8 cellular contexts compared by ENCODE assay signal in the genomic region with DNA sequence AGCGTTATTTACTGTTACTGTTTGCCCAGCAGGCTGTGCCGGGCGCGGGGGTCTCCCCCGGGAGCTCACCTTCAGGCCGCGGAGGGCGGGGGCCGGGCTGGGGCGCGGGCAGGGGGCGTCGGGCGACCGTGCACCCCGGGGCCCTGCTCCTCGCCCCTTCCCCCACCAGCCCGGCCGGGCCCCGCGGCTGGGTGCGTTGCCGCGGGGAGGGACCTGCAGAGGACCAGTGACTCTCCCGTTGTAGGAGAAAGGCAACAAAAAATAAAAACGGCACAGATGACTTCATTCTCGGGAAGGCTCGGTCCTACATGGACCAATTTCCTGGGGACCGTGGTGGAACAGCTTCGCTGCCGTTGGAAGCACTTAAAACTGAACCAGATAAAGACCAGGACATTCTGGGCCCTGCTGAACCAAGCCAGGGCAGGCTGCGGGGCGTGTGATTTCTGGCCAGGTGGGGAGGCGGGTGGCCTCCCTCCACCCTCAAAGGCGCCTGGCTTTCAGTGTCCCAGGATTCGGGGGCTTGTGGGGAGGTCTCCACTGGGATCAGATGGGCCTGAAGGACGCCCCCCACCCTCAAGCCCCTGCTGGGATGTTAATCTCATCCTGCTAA. TPM values are rescaled to one million over a fixed set of nuclear protein-coding genes. Genes with fewer than 3 reads are reported as not detected.
DNase-seq lines count a peak whose midpoint lies in the region; ATAC-seq and TF ChIP-seq lines count a peak whose summit lies in the region.

No MANE protein-coding gene starts in this region.

- H2AFZ ChIP-seq in H9 (ENCODE audit: low read length) (no peak overlapping the region), smooth muscle cell (ENCODE audit: low read depth) (peak overlapping the region; percentile 84)

- H3K14ac ChIP-seq in H9 (ENCODE audit: insufficient read depth, low read length), result no peak overlapping the region

- intact Hi-C loops in activated B cell treated with CpG ODN at 0.5 μM for 24 hours (cut with micrococcal nuclease), result loop anchor here (1.0 kb wide), 1 partner anchor 17 kb away; no protein-coding TSS in a partner anchor

- H3K4me1 Mint-ChIP-seq in H9, result peaks cover 14 to 25% of the 10 kb centered on the region in 2 experiments
- peaks cover 6% of the 10 kb centered on the region for H3K4me1 Mint-ChIP-seq in activated B cell treated with CpG ODN at 0.5 μM for 24 hours
- H3K4me1 Mint-ChIP-seq in stimulated activated naive B cell treated with anti-CD40 and anti-IgM and Interleukin-4, amounts not matched to agents 10 μg/mL and 1 μg/mL and 100 μg/mL, for 72 hours, result peaks cover 0 to 9% of the 10 kb centered on the region in 2 donors

- H3K36me3 Mint-ChIP-seq in H9 (ENCODE audit: insufficient read depth in 1 of 3, low read depth in 3 of 3) (no peaks in the 10 kb centered on the region), activated B cell treated with CpG ODN at 0.5 μM for 24 hours (ENCODE audit: low read depth) (no peaks in the 10 kb centered on the region)
- no peaks in the 10 kb centered on the region for H3K36me3 Mint-ChIP-seq in stimulated activated naive B cell treated with anti-CD40 and anti-IgM and Interleukin-4, amounts not matched to agents 10 μg/mL and 1 μg/mL and 100 μg/mL, for 72 hours

- DNase-seq in H9 (no peak), activated B cell treated with CpG ODN at 0.5 μM for 24 hours (no peak), hepatic stellate cell (ENCODE audit: low spot score) (peak; percentile 63), smooth muscle cell (lab: John Stamatoyannopoulos, UW; ENCODE audit: unreplicated experiment) (no peak), glomerular visceral epithelial cell (ENCODE audit: extremely low spot score) (no peak), inferior parietal cortex (ENCODE audit: extremely low spot score) (no peak)
- no peak for DNase-seq in stimulated activated naive B cell treated with anti-CD40 and anti-IgM and Interleukin-4, amounts not matched to agents 10 μg/mL and 1 μg/mL and 100 μg/mL, for 72 hours
- DNase-seq in stimulated activated CD4-positive, alpha-beta T cell treated with anti-CD3 and anti-CD28 coated beads, Interleukin-1b, Interleukin-23, amount 100 ng/mL, for 48 hours, result no peak

- ATAC-seq in activated B cell treated with CpG ODN at 0.5 μM for 24 hours (ENCODE audit: low read depth), result no peak
- ATAC-seq in stimulated activated naive B cell treated with anti-CD40 and anti-IgM and Interleukin-4, amounts not matched to agents 10 μg/mL and 1 μg/mL and 100 μg/mL, for 72 hours (replicated peaks), result no peak

- H2AK5ac ChIP-seq in H9 (ENCODE audit: insufficient read length, low read length), result no peak overlapping the region

- H2BK15ac ChIP-seq in H9 (ENCODE audit: low read depth, low read length), result no peak overlapping the region

- no peaks in the 10 kb centered on the region for H3K23me2 ChIP-seq in H9 (ENCODE audit: insufficient read length, low read depth, low read length, poor library complexity, severe bottlenecking)

- no peaks in the 10 kb centered on the region for H3K36me3 ChIP-seq in smooth muscle cell (ENCODE audit: low read depth)

- no peak overlapping the region for H2BK5ac ChIP-seq in H9 (ENCODE audit: insufficient read length, low read length)

- no peak overlapping the region for H2BK20ac ChIP-seq in H9 (ENCODE audit: low read depth, low read length, poor library complexity, severe bottlenecking)

- peaks cover 3% of the 10 kb centered on the region; the same call in 1 of the 2 replicates for H3K27me3 ChIP-seq in H9 (ENCODE audit: insufficient read depth, low read length)
- no peaks in the 10 kb centered on the region for H3K27me3 ChIP-seq in smooth muscle cell (ENCODE audit: low read depth)

- H2BK120ac ChIP-seq in H9 (ENCODE audit: low read depth, low read length, poor library complexity, severe bottlenecking), result no peak overlapping the region

- H3K4me1 ChIP-seq in H9 (ENCODE audit: insufficient read depth, low read length) (no peaks in the 10 kb centered on the region), smooth muscle cell (ENCODE audit: low read depth) (peaks cover 32% of the 10 kb centered on the region)

- WGBS in H9 (ENCODE audit: extremely low coverage, insufficient read length, low lambda C conversion rate), result no CpG with 5 or more reads among the region's 37 CpGs
- WGBS in smooth muscle cell (ENCODE audit: low lambda C conversion rate), result 11% methylated on average over 34 of the region's 37 CpGs

- H3K23ac ChIP-seq in H9 (ENCODE audit: insufficient read length, low read depth, low read length), result no peak overlapping the region

- POLR2A ChIA-PET in activated B cell treated with CpG ODN at 0.5 μM for 24 hours (lab: Charles Lee), result interaction anchor here (0.6 to 0.7 kb wide), 3 partner anchors 25 to 1073 kb away, joined by 3 to 4 read pairs (median 3); no protein-coding TSS in a partner anchor

- no peak overlapping the region for H2BK12ac ChIP-seq in H9 (ENCODE audit: insufficient read length, low read depth, low read length)

- H3K79me1 ChIP-seq in H9 (ENCODE audit: insufficient read depth, low read depth, low read length, poor library complexity, severe bottlenecking), result no peaks in the 10 kb centered on the region

- CTCF ChIA-PET in activated B cell treated with CpG ODN at 0.5 μM for 24 hours (lab: Charles Lee), result no interaction called here

- peak overlapping the region; percentile 53 for H3K4me3 ChIP-seq in smooth muscle cell

- H4K8ac ChIP-seq in H9 (replicated peaks; ENCODE audit: insufficient read length, low read depth, low read length), result no peak overlapping the region

- H4K91ac ChIP-seq in H9 (ENCODE audit: insufficient read length, low read depth, low read length), result no peak overlapping the region

- no peak overlapping the region for H3K27ac ChIP-seq in H9 (ENCODE audit: insufficient read length, low read depth, low read length)
- peak overlapping the region; percentile 97 for H3K27ac ChIP-seq in smooth muscle cell (ENCODE audit: low read depth)

- H3K4ac ChIP-seq in H9 (ENCODE audit: low read depth, low read length), result no peak overlapping the region

- no peak overlapping the region for H3K18ac ChIP-seq in H9 (ENCODE audit: insufficient read length, low read depth, low read length)

- H3K9ac ChIP-seq in H9 (ENCODE audit: extremely low read depth, insufficient read length, low read length), result no peak overlapping the region
- peak overlapping the region; percentile 96 for H3K9ac ChIP-seq in smooth muscle cell (ENCODE audit: low read depth)

- no peaks in the 10 kb centered on the region for H3F3A ChIP-seq in smooth muscle cell (ENCODE audit: low read depth)

- H3K9me3 ChIP-seq in H9 (ENCODE audit: control insufficient read depth, low read depth, low read length) (no peaks in the 10 kb centered on the region), smooth muscle cell (replicated peaks; ENCODE audit: low read depth) (no peaks in the 10 kb centered on the region)

- H4K5ac ChIP-seq in H9 (ENCODE audit: insufficient read length, low read depth, low read length), result no peak overlapping the region

- peak overlapping the region; percentile 5 for H3K4me2 ChIP-seq in H9 (ENCODE audit: insufficient read depth, insufficient read length, low read length)
- H3K4me2 ChIP-seq in smooth muscle cell, result peak overlapping the region; percentile 84

- H3T11ph ChIP-seq in H9 (ENCODE audit: low read length), result no peak overlapping the region

- TF ChIP-seq CTCF in H9 (conservative IDR thresholded peaks at IDR 0.05), result no peak
- TF ChIP-seq CTCF in activated B cell treated with CpG ODN at 0.5 μM for 24 hours (IDR thresholded peaks at IDR 0.05), result no peak
- no peak for TF ChIP-seq CTCF in smooth muscle cell (IDR thresholded peaks at IDR 0.05; ENCODE audit: borderline replicate concordance, insufficient read depth, poor library complexity, severe bottlenecking)

- H3K79me2 ChIP-seq in H9 (ENCODE audit: insufficient read depth, low read length), result no peaks in the 10 kb centered on the region
- no peaks in the 10 kb centered on the region for H3K79me2 ChIP-seq in smooth muscle cell (ENCODE audit: low read depth)

- H3K9me3 Mint-ChIP-seq in H9 (no peaks in the 10 kb centered on the region; a peak in 1 of 5 replicates), activated B cell treated with CpG ODN at 0.5 μM for 24 hours (no peaks in the 10 kb centered on the region)
- H3K9me3 Mint-ChIP-seq in stimulated activated naive B cell treated with anti-CD40 and anti-IgM and Interleukin-4, amounts not matched to agents 10 μg/mL and 1 μg/mL and 100 μg/mL, for 72 hours, result no peaks in the 10 kb centered on the region

- H3K27ac Mint-ChIP-seq in H9 (no peak overlapping the region), activated B cell treated with CpG ODN at 0.5 μM for 24 hours (no peak overlapping the region)
- H3K27ac Mint-ChIP-seq in stimulated activated naive B cell treated with anti-CD40 and anti-IgM and Interleukin-4, amounts not matched to agents 10 μg/mL and 1 μg/mL and 100 μg/mL, for 72 hours, result no peak overlapping the region

- H3K27me3 Mint-ChIP-seq in H9 (ENCODE audit: low read depth), result peaks cover 89% of the 10 kb centered on the region
- peaks cover 13% of the 10 kb centered on the region for H3K27me3 Mint-ChIP-seq in activated B cell treated with CpG ODN at 0.5 μM for 24 hours
- peaks cover 21 to 31% of the 10 kb centered on the region in 2 donors for H3K27me3 Mint-ChIP-seq in stimulated activated naive B cell treated with anti-CD40 and anti-IgM and Interleukin-4, amounts not matched to agents 10 μg/mL and 1 μg/mL and 100 μg/mL, for 72 hours

- H3K4me3 Mint-ChIP-seq in H9, result peak overlapping the region; percentile 59 to 78
- peak overlapping the region; percentile 41 for H3K4me3 Mint-ChIP-seq in activated B cell treated with CpG ODN at 0.5 μM for 24 hours
- peak overlapping the region in 1 of 2 donors; percentile 68 for H3K4me3 Mint-ChIP-seq in stimulated activated naive B cell treated with anti-CD40 and anti-IgM and Interleukin-4, amounts not matched to agents 10 μg/mL and 1 μg/mL and 100 μg/mL, for 72 hours

- no peak overlapping the region for H3K56ac ChIP-seq in H9 (ENCODE audit: insufficient read length, low read depth, low read length)

- H4K20me1 ChIP-seq in H9 (ENCODE audit: control insufficient read depth, insufficient read depth, insufficient read length), result no peaks in the 10 kb centered on the region
- H4K20me1 ChIP-seq in smooth muscle cell (ENCODE audit: low read depth), result no peaks in the 10 kb centered on the region

RNA-seq across cellular contexts. Expression of a gene that starts 57.3 kb away (rescaled TPM):
- total RNA-seq in H9 (2021) (not detected in 2 replicates), activated B cell treated with CpG ODN at 0.5 μM for 24 hours (not detected in 2 replicates), smooth muscle cell (not detected in 2 replicates)
- not detected in 2 replicates for polyA plus RNA-seq in smooth muscle cell
